In the genomic region with DNA sequence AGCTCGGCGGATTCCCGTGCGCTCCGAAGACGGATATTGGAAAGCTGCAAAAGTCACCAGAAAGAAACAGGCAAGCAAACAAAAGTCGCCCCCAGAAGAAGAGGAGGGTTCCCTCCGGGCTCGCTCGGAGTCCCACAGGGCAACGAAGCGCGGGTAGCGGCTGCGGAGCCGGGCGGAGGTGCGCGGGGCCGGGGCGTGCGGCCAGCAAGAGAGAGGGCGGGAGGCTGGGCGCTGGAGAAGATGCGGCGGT, we compare ENCODE assay signal across 3 cellular contexts.
TF ChIP-seq lines count a peak whose summit lies in the region.

A gene (minus strand): TSS at position 247 of the 250 bp plus-strand sequence. CDS start 642 bp downstream, outside the sequence.

TF ChIP-seq in SK-N-SH, 30 proteins besides CTCF, POLR2A, EP300 and RAD21:
- TF ChIP-seq, protein P1, sequence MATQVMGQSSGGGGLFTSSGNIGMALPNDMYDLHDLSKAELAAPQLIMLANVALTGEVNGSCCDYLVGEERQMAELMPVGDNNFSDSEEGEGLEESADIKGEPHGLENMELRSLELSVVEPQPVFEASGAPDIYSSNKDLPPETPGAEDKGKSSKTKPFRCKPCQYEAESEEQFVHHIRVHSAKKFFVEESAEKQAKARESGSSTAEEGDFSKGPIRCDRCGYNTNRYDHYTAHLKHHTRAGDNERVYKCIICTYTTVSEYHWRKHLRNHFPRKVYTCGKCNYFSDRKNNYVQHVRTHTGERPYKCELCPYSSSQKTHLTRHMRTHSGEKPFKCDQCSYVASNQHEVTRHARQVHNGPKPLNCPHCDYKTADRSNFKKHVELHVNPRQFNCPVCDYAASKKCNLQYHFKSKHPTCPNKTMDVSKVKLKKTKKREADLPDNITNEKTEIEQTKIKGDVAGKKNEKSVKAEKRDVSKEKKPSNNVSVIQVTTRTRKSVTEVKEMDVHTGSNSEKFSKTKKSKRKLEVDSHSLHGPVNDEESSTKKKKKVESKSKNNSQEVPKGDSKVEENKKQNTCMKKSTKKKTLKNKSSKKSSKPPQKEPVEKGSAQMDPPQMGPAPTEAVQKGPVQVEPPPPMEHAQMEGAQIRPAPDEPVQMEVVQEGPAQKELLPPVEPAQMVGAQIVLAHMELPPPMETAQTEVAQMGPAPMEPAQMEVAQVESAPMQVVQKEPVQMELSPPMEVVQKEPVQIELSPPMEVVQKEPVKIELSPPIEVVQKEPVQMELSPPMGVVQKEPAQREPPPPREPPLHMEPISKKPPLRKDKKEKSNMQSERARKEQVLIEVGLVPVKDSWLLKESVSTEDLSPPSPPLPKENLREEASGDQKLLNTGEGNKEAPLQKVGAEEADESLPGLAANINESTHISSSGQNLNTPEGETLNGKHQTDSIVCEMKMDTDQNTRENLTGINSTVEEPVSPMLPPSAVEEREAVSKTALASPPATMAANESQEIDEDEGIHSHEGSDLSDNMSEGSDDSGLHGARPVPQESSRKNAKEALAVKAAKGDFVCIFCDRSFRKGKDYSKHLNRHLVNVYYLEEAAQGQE (IDR thresholded peaks at IDR 0.05; ENCODE audit: low read depth, low read length) = no peak
- TF ChIP-seq RXRA (IDR thresholded peaks at IDR 0.05; ENCODE audit: borderline replicate concordance, low read depth) (no peak), EZH2phosphoT487 (IDR thresholded peaks at IDR 0.05; ENCODE audit: borderline replicate concordance, low read depth) (0 out of 2 replicates have a peak, but pooled peaks have one; percentile 1)

TF ChIP-seq in SK-N-SH treated with all-trans-retinoic acid at 6 μM for 48 hours, 23 proteins besides CTCF, POLR2A, EP300 and RAD21:
- TF ChIP-seq ISL1 (CRISPR knock-in tag; IDR thresholded peaks at IDR 0.05) = no peak
- TF ChIP-seq TCF4 (CRISPR knock-in tag; IDR thresholded peaks at IDR 0.05; ENCODE audit: borderline replicate concordance) = no peak
- TF ChIP-seq ARNTL (CRISPR knock-in tag; IDR thresholded peaks at IDR 0.05; ENCODE audit: borderline replicate concordance, low read depth) = no peak
- TF ChIP-seq RARB (CRISPR knock-in tag; IDR thresholded peaks at IDR 0.05) = no peak
- TF ChIP-seq, protein P2, sequence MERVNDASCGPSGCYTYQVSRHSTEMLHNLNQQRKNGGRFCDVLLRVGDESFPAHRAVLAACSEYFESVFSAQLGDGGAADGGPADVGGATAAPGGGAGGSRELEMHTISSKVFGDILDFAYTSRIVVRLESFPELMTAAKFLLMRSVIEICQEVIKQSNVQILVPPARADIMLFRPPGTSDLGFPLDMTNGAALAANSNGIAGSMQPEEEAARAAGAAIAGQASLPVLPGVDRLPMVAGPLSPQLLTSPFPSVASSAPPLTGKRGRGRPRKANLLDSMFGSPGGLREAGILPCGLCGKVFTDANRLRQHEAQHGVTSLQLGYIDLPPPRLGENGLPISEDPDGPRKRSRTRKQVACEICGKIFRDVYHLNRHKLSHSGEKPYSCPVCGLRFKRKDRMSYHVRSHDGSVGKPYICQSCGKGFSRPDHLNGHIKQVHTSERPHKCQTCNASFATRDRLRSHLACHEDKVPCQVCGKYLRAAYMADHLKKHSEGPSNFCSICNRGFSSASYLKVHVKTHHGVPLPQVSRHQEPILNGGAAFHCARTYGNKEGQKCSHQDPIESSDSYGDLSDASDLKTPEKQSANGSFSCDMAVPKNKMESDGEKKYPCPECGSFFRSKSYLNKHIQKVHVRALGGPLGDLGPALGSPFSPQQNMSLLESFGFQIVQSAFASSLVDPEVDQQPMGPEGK (CRISPR knock-in tag; IDR thresholded peaks at IDR 0.05; ENCODE audit: borderline replicate concordance) = no peak
- TF ChIP-seq ZNF70 (CRISPR knock-in tag; IDR thresholded peaks at IDR 0.05) = no peak
- no peak for TF ChIP-seq ESRRG (CRISPR knock-in tag; IDR thresholded peaks at IDR 0.05)
- no peak for TF ChIP-seq ZFP3 (CRISPR knock-in tag; IDR thresholded peaks at IDR 0.05)
- no peak for TF ChIP-seq ZC3H10 (CRISPR knock-in tag; IDR thresholded peaks at IDR 0.05)
- TF ChIP-seq OSR1 (CRISPR knock-in tag; IDR thresholded peaks at IDR 0.05) = no peak
- no peak for TF ChIP-seq GLIS3 (CRISPR knock-in tag; IDR thresholded peaks at IDR 0.05)
- TF ChIP-seq, protein P3, sequence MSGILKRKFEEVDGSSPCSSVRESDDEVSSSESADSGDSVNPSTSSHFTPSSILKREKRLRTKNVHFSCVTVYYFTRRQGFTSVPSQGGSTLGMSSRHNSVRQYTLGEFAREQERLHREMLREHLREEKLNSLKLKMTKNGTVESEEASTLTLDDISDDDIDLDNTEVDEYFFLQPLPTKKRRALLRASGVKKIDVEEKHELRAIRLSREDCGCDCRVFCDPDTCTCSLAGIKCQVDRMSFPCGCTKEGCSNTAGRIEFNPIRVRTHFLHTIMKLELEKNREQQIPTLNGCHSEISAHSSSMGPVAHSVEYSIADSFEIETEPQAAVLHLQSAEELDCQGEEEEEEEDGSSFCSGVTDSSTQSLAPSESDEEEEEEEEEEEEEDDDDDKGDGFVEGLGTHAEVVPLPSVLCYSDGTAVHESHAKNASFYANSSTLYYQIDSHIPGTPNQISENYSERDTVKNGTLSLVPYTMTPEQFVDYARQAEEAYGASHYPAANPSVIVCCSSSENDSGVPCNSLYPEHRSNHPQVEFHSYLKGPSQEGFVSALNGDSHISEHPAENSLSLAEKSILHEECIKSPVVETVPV (CRISPR knock-in tag; IDR thresholded peaks at IDR 0.05) = no peak
- no peak for TF ChIP-seq PPARA (CRISPR knock-in tag; IDR thresholded peaks at IDR 0.05; ENCODE audit: borderline replicate concordance)
- no peak for TF ChIP-seq CSDC2 (CRISPR knock-in tag; IDR thresholded peaks at IDR 0.05)
- TF ChIP-seq SNAI2 (CRISPR knock-in tag; IDR thresholded peaks at IDR 0.05) = no peak
- no peak for TF ChIP-seq TOX (CRISPR knock-in tag; IDR thresholded peaks at IDR 0.05; ENCODE audit: borderline replicate concordance)
- TF ChIP-seq ZNF565 (CRISPR knock-in tag; conservative IDR thresholded peaks at IDR 0.05; ENCODE audit: low read depth) = no peak
- TF ChIP-seq, protein P4, sequence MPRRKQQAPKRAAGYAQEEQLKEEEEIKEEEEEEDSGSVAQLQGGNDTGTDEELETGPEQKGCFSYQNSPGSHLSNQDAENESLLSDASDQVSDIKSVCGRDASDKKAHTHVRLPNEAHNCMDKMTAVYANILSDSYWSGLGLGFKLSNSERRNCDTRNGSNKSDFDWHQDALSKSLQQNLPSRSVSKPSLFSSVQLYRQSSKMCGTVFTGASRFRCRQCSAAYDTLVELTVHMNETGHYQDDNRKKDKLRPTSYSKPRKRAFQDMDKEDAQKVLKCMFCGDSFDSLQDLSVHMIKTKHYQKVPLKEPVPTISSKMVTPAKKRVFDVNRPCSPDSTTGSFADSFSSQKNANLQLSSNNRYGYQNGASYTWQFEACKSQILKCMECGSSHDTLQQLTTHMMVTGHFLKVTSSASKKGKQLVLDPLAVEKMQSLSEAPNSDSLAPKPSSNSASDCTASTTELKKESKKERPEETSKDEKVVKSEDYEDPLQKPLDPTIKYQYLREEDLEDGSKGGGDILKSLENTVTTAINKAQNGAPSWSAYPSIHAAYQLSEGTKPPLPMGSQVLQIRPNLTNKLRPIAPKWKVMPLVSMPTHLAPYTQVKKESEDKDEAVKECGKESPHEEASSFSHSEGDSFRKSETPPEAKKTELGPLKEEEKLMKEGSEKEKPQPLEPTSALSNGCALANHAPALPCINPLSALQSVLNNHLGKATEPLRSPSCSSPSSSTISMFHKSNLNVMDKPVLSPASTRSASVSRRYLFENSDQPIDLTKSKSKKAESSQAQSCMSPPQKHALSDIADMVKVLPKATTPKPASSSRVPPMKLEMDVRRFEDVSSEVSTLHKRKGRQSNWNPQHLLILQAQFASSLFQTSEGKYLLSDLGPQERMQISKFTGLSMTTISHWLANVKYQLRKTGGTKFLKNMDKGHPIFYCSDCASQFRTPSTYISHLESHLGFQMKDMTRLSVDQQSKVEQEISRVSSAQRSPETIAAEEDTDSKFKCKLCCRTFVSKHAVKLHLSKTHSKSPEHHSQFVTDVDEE (CRISPR knock-in tag; IDR thresholded peaks at IDR 0.05) = no peak
- TF ChIP-seq BACH2 (CRISPR knock-in tag; IDR thresholded peaks at IDR 0.05; ENCODE audit: borderline replicate concordance) = no peak

TF ChIP-seq in H1, 55 proteins besides CTCF, POLR2A, EP300 and RAD21 (continued from another document):
- TF ChIP-seq, protein P5, sequence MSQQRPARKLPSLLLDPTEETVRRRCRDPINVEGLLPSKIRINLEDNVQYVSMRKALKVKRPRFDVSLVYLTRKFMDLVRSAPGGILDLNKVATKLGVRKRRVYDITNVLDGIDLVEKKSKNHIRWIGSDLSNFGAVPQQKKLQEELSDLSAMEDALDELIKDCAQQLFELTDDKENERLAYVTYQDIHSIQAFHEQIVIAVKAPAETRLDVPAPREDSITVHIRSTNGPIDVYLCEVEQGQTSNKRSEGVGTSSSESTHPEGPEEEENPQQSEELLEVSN (IDR thresholded peaks at IDR 0.05) = no peak; the same call in 1 of the 2 replicates
- peak; percentile 33 for TF ChIP-seq TAF7 (optimal IDR thresholded peaks at IDR 0.05; ENCODE audit: borderline replicate concordance, low read depth, low read length)
- peak; percentile 87 for TF ChIP-seq TAF1 (IDR thresholded peaks at IDR 0.05; ENCODE audit: low read depth, low read length)
- no peak for TF ChIP-seq TEAD4 (IDR thresholded peaks at IDR 0.05; ENCODE audit: low read depth, low read length)
- no peak for TF ChIP-seq PHF8 (conservative IDR thresholded peaks at IDR 0.05; ENCODE audit: low read depth, low read length)
- no peak for TF ChIP-seq CBX5 (IDR thresholded peaks at IDR 0.05; ENCODE audit: low read depth, low read length)
